In the genomic region with DNA sequence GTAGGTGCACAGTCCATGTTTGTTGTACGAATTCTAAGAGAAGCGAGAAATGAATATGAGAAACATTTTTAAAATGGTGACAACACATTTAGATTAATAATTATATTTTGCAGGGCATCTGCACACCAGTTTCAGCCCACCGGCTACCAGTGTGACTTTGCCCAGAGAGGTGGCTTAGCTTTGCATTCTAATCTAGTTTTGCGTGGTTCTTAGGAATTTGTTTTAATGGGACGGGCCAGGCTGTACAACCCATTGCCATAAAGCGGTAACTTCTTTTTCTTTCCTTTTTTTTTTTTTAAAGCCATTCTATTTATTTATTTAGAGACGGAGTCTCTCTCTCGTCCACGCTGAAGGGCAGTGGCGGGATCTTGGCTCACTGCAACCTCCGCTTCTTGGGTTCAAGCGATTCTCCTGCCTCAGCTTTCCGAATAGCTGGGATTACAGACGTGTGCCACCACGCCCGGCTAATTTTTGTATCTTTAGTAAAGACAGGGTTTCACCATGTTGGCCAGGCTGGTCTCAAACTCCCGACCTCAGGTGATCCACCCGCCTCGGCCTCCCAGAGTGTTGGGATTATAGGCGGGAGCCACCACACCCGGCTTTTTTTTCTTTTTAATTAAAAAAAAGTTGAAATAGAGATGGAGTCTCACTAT, we compare ENCODE assay signal across 8 cellular contexts. TPM values are rescaled to one million over a fixed set of nuclear protein-coding genes. Genes with fewer than 3 reads are reported as not detected.
A peak's percentile ranks its signal among the peaks of the same experiment; 100 is the strongest.
DNase-seq lines count a peak whose midpoint lies in the region; ATAC-seq and TF ChIP-seq lines count a peak whose summit lies in the region.

No MANE protein-coding gene starts in this region.

- H3K4me2 ChIP-seq in HCT116 (ENCODE audit: low read length) (peak overlapping the region; percentile 84), smooth muscle cell (peak overlapping the region; percentile 96)

- H3K36me3 ChIP-seq in HCT116 (ENCODE audit: control insufficient read depth in 1 of 2, insufficient read depth in 2 of 2, low read length in 2 of 2) (peaks cover 0 to 15% of the 10 kb centered on the region in 2 experiments; a peak in 2 of 4 replicates), iPS DF 6.9 (ENCODE audit: control insufficient read depth, insufficient read depth, low read length) (no peaks in the 10 kb centered on the region), smooth muscle cell (ENCODE audit: low read depth) (no peaks in the 10 kb centered on the region)

- H3K36me3 Mint-ChIP-seq in activated T-helper 1 cell treated with anti-CD3 and anti-CD28 coated beads, Interleukin-12 subunit alpha, Interleukin-12 subunit beta, Interleukin-2, Interleukin-4 antibody, amounts not matched to agents 30 ng/mL and 10 ng/mL and 1 ng/mL, durations not matched to agents 14 hours and 24 hours and 36 hours (ENCODE audit: low read depth): peaks cover 29% of the 10 kb centered on the region

- H3K4me1 ChIP-seq in HCT116 (ENCODE audit: control insufficient read depth in 1 of 2, insufficient read depth in 2 of 2, low read length in 2 of 2) (peaks cover 26 to 51% of the 10 kb centered on the region in 2 experiments), iPS DF 6.9 (ENCODE audit: control insufficient read depth, insufficient read depth, low read length) (no peaks in the 10 kb centered on the region), smooth muscle cell (ENCODE audit: low read depth) (peaks cover 2% of the 10 kb centered on the region)

- peaks cover 9% of the 10 kb centered on the region for H3K27me3 Mint-ChIP-seq in activated T-helper 1 cell treated with anti-CD3 and anti-CD28 coated beads, Interleukin-12 subunit alpha, Interleukin-12 subunit beta, Interleukin-2, Interleukin-4 antibody, amounts not matched to agents 30 ng/mL and 10 ng/mL and 1 ng/mL, durations not matched to agents 14 hours and 24 hours and 36 hours (ENCODE audit: insufficient read depth)

- H3K9me3 ChIP-seq in HCT116 (ENCODE audit: control insufficient read depth in 1 of 2, insufficient read depth in 1 of 2, low read depth in 1 of 2, low read length in 2 of 2) (no peaks in the 10 kb centered on the region), iPS DF 6.9 (ENCODE audit: control insufficient read depth, insufficient read depth, low read length) (no peaks in the 10 kb centered on the region), smooth muscle cell (replicated peaks; ENCODE audit: low read depth) (no peaks in the 10 kb centered on the region)

- no peak overlapping the region for H2AFZ ChIP-seq in HCT116 (ENCODE audit: low read depth, low read length, poor library complexity, severe bottlenecking)
- H2AFZ ChIP-seq in smooth muscle cell (ENCODE audit: low read depth): peak overlapping the region; percentile 18

- intact Hi-C loops in HCT116 (cut with micrococcal nuclease): loop anchor here (5.0 kb wide), 1 partner anchor 92 kb away; no protein-coding TSS in a partner anchor
- intact Hi-C loops in activated T-helper 1 cell treated with anti-CD3 and anti-CD28 coated beads, Interleukin-12 subunit alpha, Interleukin-12 subunit beta, Interleukin-2, Interleukin-4 antibody, amounts not matched to agents 30 ng/mL and 10 ng/mL and 1 ng/mL, durations not matched to agents 14 hours and 24 hours and 36 hours (cut with micrococcal nuclease): no loop called here

- no peak for TF ChIP-seq POLR2A in HCT116 (IDR thresholded peaks at IDR 0.05; ENCODE audit: borderline replicate concordance, extremely low read depth, insufficient read depth, insufficient read length)

- H3K79me2 ChIP-seq in HCT116 (ENCODE audit: insufficient read depth, low read length) (peaks cover 57% of the 10 kb centered on the region), smooth muscle cell (ENCODE audit: low read depth) (peaks cover 45% of the 10 kb centered on the region)

- no peaks in the 10 kb centered on the region for H3K9me3 Mint-ChIP-seq in activated T-helper 1 cell treated with anti-CD3 and anti-CD28 coated beads, Interleukin-12 subunit alpha, Interleukin-12 subunit beta, Interleukin-2, Interleukin-4 antibody, amounts not matched to agents 30 ng/mL and 10 ng/mL and 1 ng/mL, durations not matched to agents 14 hours and 24 hours and 36 hours

- peak overlapping the region; percentile 86 for H3K4me3 Mint-ChIP-seq in activated T-helper 1 cell treated with anti-CD3 and anti-CD28 coated beads, Interleukin-12 subunit alpha, Interleukin-12 subunit beta, Interleukin-2, Interleukin-4 antibody, amounts not matched to agents 30 ng/mL and 10 ng/mL and 1 ng/mL, durations not matched to agents 14 hours and 24 hours and 36 hours

- H3F3A ChIP-seq in smooth muscle cell (ENCODE audit: low read depth): peaks cover 24% of the 10 kb centered on the region

- peak overlapping the region; percentile 90 to 96 for H3K4me3 ChIP-seq in HCT116 (replicated peaks in 1 of 2; ENCODE audit: low read depth in 1 of 2, low read length in 2 of 2)
- H3K4me3 ChIP-seq in iPS DF 6.9 (ENCODE audit: low read length): peak overlapping the region; percentile 88; the same call in 1 of the 2 replicates
- H3K4me3 ChIP-seq in smooth muscle cell: peak overlapping the region; percentile 77

- DNase-seq in HCT116 (ENCODE audit: low read depth, low spot score): no peak
- DNase-seq in activated T-helper 1 cell treated with anti-CD3 and anti-CD28 coated beads, Interleukin-12 subunit alpha, Interleukin-12 subunit beta, Interleukin-2, Interleukin-4 antibody, amounts not matched to agents 30 ng/mL and 10 ng/mL and 1 ng/mL, durations not matched to agents 14 hours and 24 hours and 36 hours (ENCODE audit: low spot score): no peak
- no peak for DNase-seq in iPS DF 6.9 (ENCODE audit: low read depth, low spot score)
- no peak for DNase-seq in smooth muscle cell (lab: John Stamatoyannopoulos, UW; ENCODE audit: unreplicated experiment)
- no peak for DNase-seq in GF-D8 (lab: John Stamatoyannopoulos, UW)
- DNase-seq in glomerular visceral epithelial cell (ENCODE audit: extremely low spot score): no peak

- H3K27ac ChIP-seq in HCT116 (ENCODE audit: low read depth, low read length): peak overlapping the region; percentile 72
- no peak overlapping the region for H3K27ac ChIP-seq in iPS DF 6.9 (ENCODE audit: low read length)
- H3K27ac ChIP-seq in smooth muscle cell (ENCODE audit: low read depth): peak overlapping the region; percentile 97

- peak overlapping the region; percentile 98 for H3K9ac ChIP-seq in HCT116 (ENCODE audit: low read length)
- peak overlapping the region; percentile 97 for H3K9ac ChIP-seq in smooth muscle cell (ENCODE audit: low read depth)

- no TSS peak for BruUV-seq in HCT116 (replicated peaks; lab: Mats Ljungman, UMichigan)

- peaks cover 36% of the 10 kb centered on the region for H3K4me1 Mint-ChIP-seq in activated T-helper 1 cell treated with anti-CD3 and anti-CD28 coated beads, Interleukin-12 subunit alpha, Interleukin-12 subunit beta, Interleukin-2, Interleukin-4 antibody, amounts not matched to agents 30 ng/mL and 10 ng/mL and 1 ng/mL, durations not matched to agents 14 hours and 24 hours and 36 hours (ENCODE audit: low read depth)

- POLR2A ChIA-PET in HCT116 (lab: Charles Lee): no interaction called here

- WGBS in iPS DF 6.9 (ENCODE audit: insufficient coverage, insufficient read length): no CpG with 5 or more reads among the region's 21 CpGs
- 71% methylated on average over 21 of the region's 21 CpGs for WGBS in smooth muscle cell (ENCODE audit: low lambda C conversion rate)

- no peak for TF ChIP-seq RAD21 in HCT116 (IDR thresholded peaks at IDR 0.05; ENCODE audit: low read depth)

- H3K9me2 ChIP-seq in HCT116 (ENCODE audit: insufficient read depth): no peaks in the 10 kb centered on the region

- H4K20me1 ChIP-seq in HCT116 (ENCODE audit: insufficient read depth): no peaks in the 10 kb centered on the region
- H4K20me1 ChIP-seq in smooth muscle cell (ENCODE audit: low read depth): no peaks in the 10 kb centered on the region

- no peak for TF ChIP-seq CTCF in HCT116 (IDR thresholded peaks at IDR 0.05 in 2 of 3, conservative IDR thresholded peaks at IDR 0.05 in 1 of 3; ENCODE audit: borderline replicate concordance in 1 of 3, insufficient read depth in 1 of 3, low read depth in 2 of 3, low read length in 2 of 3)
- no peak for TF ChIP-seq CTCF in smooth muscle cell (IDR thresholded peaks at IDR 0.05; ENCODE audit: borderline replicate concordance, insufficient read depth, poor library complexity, severe bottlenecking)

- no peaks in the 10 kb centered on the region for H3K27me3 ChIP-seq in HCT116 (ENCODE audit: insufficient read depth, low read length)
- H3K27me3 ChIP-seq in iPS DF 6.9 (ENCODE audit: control insufficient read depth, insufficient read depth, low read length): no peaks in the 10 kb centered on the region
- no peaks in the 10 kb centered on the region for H3K27me3 ChIP-seq in smooth muscle cell (ENCODE audit: low read depth)

- CTCF ChIA-PET in HCT116 (lab: Charles Lee): no interaction called here

- peak overlapping the region; percentile 93 for H3K27ac Mint-ChIP-seq in activated T-helper 1 cell treated with anti-CD3 and anti-CD28 coated beads, Interleukin-12 subunit alpha, Interleukin-12 subunit beta, Interleukin-2, Interleukin-4 antibody, amounts not matched to agents 30 ng/mL and 10 ng/mL and 1 ng/mL, durations not matched to agents 14 hours and 24 hours and 36 hours

- ATAC-seq in HCT116 (no peak), GM19351 (IDR thresholded peaks at IDR 0.05; ENCODE audit: unreplicated experiment) (no peak), GM18867 (IDR thresholded peaks at IDR 0.05; ENCODE audit: unreplicated experiment) (no peak)

- RAD21 ChIA-PET in HCT116 (lab: Charles Lee; ENCODE audit: low non-redundant PET in 1 of 2, low total read pairs in 2 of 2, uncharacterized antibody in 2 of 2, unreplicated experiment in 2 of 2): no interaction called here

RNA-seq across cellular contexts. Expression of a gene that starts 0.8 kb away (rescaled TPM):
- total RNA-seq in HCT116 (2021; ENCODE audit: unreplicated experiment): 47.9 TPM
- 80.8 and 84.5 TPM in 2 replicates for polyA plus RNA-seq in HCT116 (2012)
- 14.6 and 16.4 TPM in 2 replicates for total RNA-seq in activated T-helper 1 cell treated with anti-CD3 and anti-CD28 coated beads, Interleukin-12 subunit alpha, Interleukin-12 subunit beta, Interleukin-2, Interleukin-4 antibody, amounts not matched to agents 30 ng/mL and 10 ng/mL and 1 ng/mL, durations not matched to agents 14 hours and 24 hours and 36 hours
- 28.1 and 33.7 TPM in 2 replicates for total RNA-seq in smooth muscle cell
- 86.2 and 89.0 TPM in 2 replicates for polyA plus RNA-seq in smooth muscle cell

RNA-seq across cellular contexts. Expression of a gene that starts 28.7 kb away (rescaled TPM):
- total RNA-seq in HCT116 (2021; ENCODE audit: unreplicated experiment) (not detected), smooth muscle cell (not detected in 2 replicates)
- not detected in 2 replicates for polyA plus RNA-seq in HCT116 (2012)
- not detected in 2 replicates for total RNA-seq in activated T-helper 1 cell treated with anti-CD3 and anti-CD28 coated beads, Interleukin-12 subunit alpha, Interleukin-12 subunit beta, Interleukin-2, Interleukin-4 antibody, amounts not matched to agents 30 ng/mL and 10 ng/mL and 1 ng/mL, durations not matched to agents 14 hours and 24 hours and 36 hours
- not detected in 2 replicates for polyA plus RNA-seq in smooth muscle cell

RNA-seq across cellular contexts. Expression of a gene that starts 55.7 kb away (rescaled TPM):
- total RNA-seq in HCT116 (2021; ENCODE audit: unreplicated experiment) (42.3 TPM), smooth muscle cell (26.7 and 36.5 TPM in 2 replicates)
- 35.9 and 36.5 TPM in 2 replicates for polyA plus RNA-seq in HCT116 (2012)
- total RNA-seq in activated T-helper 1 cell treated with anti-CD3 and anti-CD28 coated beads, Interleukin-12 subunit alpha, Interleukin-12 subunit beta, Interleukin-2, Interleukin-4 antibody, amounts not matched to agents 30 ng/mL and 10 ng/mL and 1 ng/mL, durations not matched to agents 14 hours and 24 hours and 36 hours: 6.2 and 6.4 TPM in 2 replicates
- 26.0 and 47.7 TPM in 2 replicates for polyA plus RNA-seq in smooth muscle cell
